9 cellular contexts compared by ENCODE assay signal in genomic region chr2:235940330-235940729, GRCh38.
DNase-seq lines count a peak whose midpoint lies in the region; ATAC-seq lines count a peak whose summit lies in the region.
"Had no signal": no experiment of that assay in that cellular context is flagged by ENCODE, and none has a peak within 500 bp of the region (broad histone marks: within the 10 kb centered on the region; RNA-seq: fewer than 3 reads in every experiment).

No MANE protein-coding gene starts in this region.

- H3K27ac ChIP-seq in ACC112 (ENCODE audit: low read depth, low read length) (peak overlapping the region; percentile 63), mesenchymal stem cell (ENCODE audit: low read length, poor library complexity, severe bottlenecking) (peak overlapping the region; percentile 81)
- H3K27ac ChIP-seq: BLaER1 had no signal

- H4K8ac ChIP-seq in mesenchymal stem cell (ENCODE audit: low read length) = no peak overlapping the region

- H2BK120ac ChIP-seq in mesenchymal stem cell (ENCODE audit: low read depth, low read length) = no peak overlapping the region

- H3K4me1 ChIP-seq in ACC112 (ENCODE audit: control insufficient read depth, insufficient read depth, low read length, unreplicated experiment) (no peaks in the 10 kb centered on the region), mesenchymal stem cell (ENCODE audit: control insufficient read depth, insufficient read depth, low read depth, low read length) (peaks cover 20% of the 10 kb centered on the region)

- no peaks in the 10 kb centered on the region for H3K4me1 Mint-ChIP-seq in T-helper 17 cell

- no peak overlapping the region for H3K23ac ChIP-seq in mesenchymal stem cell (ENCODE audit: low read length in 2 of 2)

- peak overlapping the region in 1 of 2 experiments; percentile 22 for H2BK12ac ChIP-seq in mesenchymal stem cell (ENCODE audit: low read length in 2 of 2)

- H3K79me1 ChIP-seq in mesenchymal stem cell (replicated peaks; ENCODE audit: low read length, poor library complexity, severe bottlenecking) = peaks cover 6% of the 10 kb centered on the region

- no peak overlapping the region for H3K4me3 ChIP-seq in ACC112 (ENCODE audit: low read depth, low read length)
- no peak overlapping the region for H3K4me3 ChIP-seq in mesenchymal stem cell (ENCODE audit: insufficient read depth in 1 of 2, low read depth in 1 of 2, low read length in 2 of 2)
- H3K4me3 ChIP-seq: BLaER1 had no signal

- DNase-seq in NCI-H226 (peak; percentile 94), dermis blood vessel endothelial cell (peak; percentile 78), mesenchymal stem cell (peak; percentile 99), cortex of kidney (lab: John Stamatoyannopoulos, UW) (no peak), T-helper 17 cell (no peak), NCI-H345 (lab: John Stamatoyannopoulos, UW) (no peak)
- no peak for DNase-seq in stimulated activated naive CD8-positive, alpha-beta T cell treated with anti-CD3 and anti-CD28 coated beads, Interleukin-15, Interleukin-2, amounts not matched to agents 100 U/mL and 50 U/mL, for 24 hours

- H2AK5ac ChIP-seq in mesenchymal stem cell (ENCODE audit: low read length, severe bottlenecking) = no peak overlapping the region

- no peak overlapping the region for H3K4me3 Mint-ChIP-seq in T-helper 17 cell

- no peaks in the 10 kb centered on the region for H3K27me3 Mint-ChIP-seq in T-helper 17 cell

- no peak overlapping the region for H2AFZ ChIP-seq in ACC112 (ENCODE audit: low read length, unreplicated experiment)
- no peak overlapping the region for H2AFZ ChIP-seq in mesenchymal stem cell (ENCODE audit: low read depth, low read length)

- H3K27me3 ChIP-seq in ACC112 (ENCODE audit: insufficient read depth, low read length) (no peaks in the 10 kb centered on the region), mesenchymal stem cell (ENCODE audit: control insufficient read depth in 1 of 2, insufficient read depth in 1 of 2, low read length in 2 of 2) (no peaks in the 10 kb centered on the region)
- H3K27me3 ChIP-seq: BLaER1 had no signal

- no peak overlapping the region for H2BK15ac ChIP-seq in mesenchymal stem cell (ENCODE audit: low read depth, poor library complexity, severe bottlenecking)

- ATAC-seq in T-helper 17 cell = no peak
- ATAC-seq in stimulated activated naive CD8-positive, alpha-beta T cell treated with anti-CD3 and anti-CD28 coated beads, Interleukin-15, Interleukin-2, amounts not matched to agents 100 U/mL and 50 U/mL, for 24 hours = no peak

- peak overlapping the region in 1 of 2 experiments; percentile 6 for H3K18ac ChIP-seq in mesenchymal stem cell (ENCODE audit: low read depth in 1 of 2, low read length in 2 of 2)

- H3K14ac ChIP-seq in mesenchymal stem cell (ENCODE audit: low read length in 2 of 2) = no peak overlapping the region

- no peaks in the 10 kb centered on the region for H3K36me3 Mint-ChIP-seq in T-helper 17 cell (ENCODE audit: low read depth)

- peaks cover 4% of the 10 kb centered on the region; the same call in 1 of the 2 replicates for H3K36me3 ChIP-seq in ACC112 (ENCODE audit: insufficient read depth, low read length)
- H3K36me3 ChIP-seq in mesenchymal stem cell (ENCODE audit: control insufficient read depth in 1 of 2, insufficient read depth in 2 of 2, low read depth in 1 of 2, low read length in 2 of 2) = peaks cover 13 to 25% of the 10 kb centered on the region in 2 experiments

- no peak overlapping the region for H3K4me2 ChIP-seq in mesenchymal stem cell (ENCODE audit: low read length, poor library complexity, severe bottlenecking)
- H3K4me2 ChIP-seq: BLaER1 had no signal

- H3K79me2 ChIP-seq in ACC112 (ENCODE audit: control insufficient read depth, insufficient read depth, low read length, unreplicated experiment) = no peaks in the 10 kb centered on the region

- H3K27ac Mint-ChIP-seq in T-helper 17 cell = no peak overlapping the region

- WGBS in mesenchymal stem cell = under 1% methylated on average over 8 of the region's 8 CpGs

- no peak overlapping the region for H3K4ac ChIP-seq in mesenchymal stem cell (ENCODE audit: low read depth in 1 of 2, low read length in 2 of 2)

- H4K91ac ChIP-seq in mesenchymal stem cell (ENCODE audit: low read length) = no peak overlapping the region

- H3K9ac ChIP-seq in mesenchymal stem cell (ENCODE audit: low read length) = peak overlapping the region; percentile 67
- H3K9ac ChIP-seq: BLaER1 had no signal

- peaks cover 5% of the 10 kb centered on the region for H3K9me3 ChIP-seq in mesenchymal stem cell (ENCODE audit: control insufficient read depth, low read length)
- no peaks in the 10 kb centered on the region for H3K9me3 ChIP-seq in T-helper 17 cell (ENCODE audit: control insufficient read depth, low read length, poor library complexity, severe bottlenecking)

- no peak overlapping the region for H2BK5ac ChIP-seq in mesenchymal stem cell (ENCODE audit: low read depth, low read length, poor library complexity, severe bottlenecking)

Comparison
In these comparisons a context has a peak if more than half of its experiments do, and no peak if none do; other contexts are left out.
1. DNase-seq: peak in NCI-H226 (single experiment), dermis blood vessel endothelial cell (single experiment) and mesenchymal stem cell (single experiment); none in cortex of kidney (single experiment), T-helper 17 cell (0 of 3), NCI-H345 (single experiment) and stimulated activated naive CD8-positive, alpha-beta T cell treated with anti-CD3 and anti-CD28 coated beads, Interleukin-15, Interleukin-2, amounts not matched to agents 100 U/mL and 50 U/mL, for 24 hours (single experiment).